9 cellular contexts compared by ENCODE assay signal in the genomic region with DNA sequence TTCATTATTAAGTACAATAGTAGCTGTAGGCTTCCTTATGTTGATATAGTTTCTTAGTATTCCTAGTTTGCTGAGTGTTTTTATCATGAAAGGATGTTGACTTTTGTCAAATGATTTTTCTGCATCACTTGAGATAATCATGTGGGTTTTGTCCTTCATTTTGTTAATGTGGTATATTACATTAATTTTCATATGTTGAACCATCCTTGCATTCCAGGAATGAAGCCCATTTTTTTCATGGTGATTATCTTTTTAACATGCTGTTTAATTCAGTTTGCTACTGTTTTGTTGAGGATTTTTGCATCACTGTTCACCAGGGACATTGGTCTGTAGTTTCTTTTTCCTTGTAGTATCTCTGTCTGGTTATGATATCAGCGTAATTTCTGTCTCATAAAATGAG.
"Had no signal": no experiment of that assay in that cellular context is flagged by ENCODE, and none has a peak within 500 bp of the region (broad histone marks: within the 10 kb centered on the region; RNA-seq: fewer than 3 reads in every experiment).

No MANE protein-coding gene starts in this region.

- H3K4me2 ChIP-seq: GM23338, KMS-11 had no signal

- FAIRE-seq: H1, H54, HTR-8/SVneo had no signal

- H2AFZ ChIP-seq: GM23338 had no signal

- H3K4me3 ChIP-seq: GM23338 had no signal

- H3K9ac ChIP-seq: KMS-11 had no signal

- ATAC-seq: GM23338 had no signal

- DNase-seq: H9, HCEC 1CT, IMR-90, KBM-7 had no signal

- H3K27ac ChIP-seq: KMS-11 had no signal
